8 cellular contexts compared by ENCODE assay signal in the genomic region with DNA sequence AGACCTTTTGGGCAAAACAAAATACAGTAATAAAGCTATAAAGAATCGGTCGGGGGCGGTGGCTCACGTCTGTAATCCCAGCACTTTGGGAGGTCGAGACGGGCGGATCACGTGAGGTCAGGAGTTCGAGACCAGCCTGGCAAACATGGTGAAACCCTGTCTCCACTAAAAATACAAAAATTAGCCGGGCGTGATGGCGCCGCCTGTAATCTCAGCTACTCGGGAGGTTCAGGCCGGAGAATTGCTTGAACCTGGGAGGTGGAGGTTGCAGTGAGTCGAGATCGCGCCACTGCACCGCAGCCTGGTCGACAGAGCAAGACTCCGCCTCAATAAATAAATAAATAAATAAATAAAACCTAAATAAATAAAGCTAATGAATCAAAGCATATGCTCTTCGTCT. TPM values are rescaled to one million over a fixed set of nuclear protein-coding genes. Genes with fewer than 3 reads are reported as not detected.
DNase-seq lines count a peak whose midpoint lies in the region; ATAC-seq and TF ChIP-seq lines count a peak whose summit lies in the region.
"Not testable (repeated sequence)": the region's sequence is repeated elsewhere in the genome, so short reads cannot be mapped to it uniquely, and the experiment has no call there.

No MANE protein-coding gene starts in this region.

- in situ Hi-C loops in astrocyte of the spinal cord (cut with HindIII; ENCODE audit: low sequenced_read_pairs), result not testable (repeated sequence)

- not testable (repeated sequence) for H3K36me3 ChIP-seq in CD4-positive, alpha-beta memory T cell (ENCODE audit: insufficient read depth, low read length); MG63; mesodermal cell (ENCODE audit: control insufficient read depth, insufficient read depth, low read length); tibial nerve

- not testable (repeated sequence) for DNase-seq in CD4-positive, alpha-beta memory T cell; MG63; WTC11 (ENCODE audit: low spot score); astrocyte of the spinal cord (ENCODE audit: low read depth, low spot score); foreskin fibroblast; progenitor cell of endocrine pancreas (ENCODE audit: low spot score, unreplicated experiment); tibial nerve (ENCODE audit: low spot score in 2 of 2)

- H3K9me3 ChIP-seq in CD4-positive, alpha-beta memory T cell (ENCODE audit: control insufficient read depth in 1 of 2, low read length in 2 of 2); MG63; mesodermal cell (ENCODE audit: control insufficient read depth, low read length); tibial nerve: not testable (repeated sequence)

- intact Hi-C loops in CD4-positive, alpha-beta memory T cell (cut with micrococcal nuclease), result not testable (repeated sequence)

- not testable (repeated sequence) for TF ChIP-seq POLR2A in tibial nerve (IDR thresholded peaks at IDR 0.05)

- TF ChIP-seq CTCF in WTC11 (IDR thresholded peaks at IDR 0.05); astrocyte of the spinal cord (IDR thresholded peaks at IDR 0.05; ENCODE audit: low read depth, low read length); foreskin fibroblast (IDR thresholded peaks at IDR 0.05; ENCODE audit: low read depth, low read length); progenitor cell of endocrine pancreas (IDR thresholded peaks at IDR 0.05; ENCODE audit: unreplicated experiment); tibial nerve (IDR thresholded peaks at IDR 0.05): not testable (repeated sequence)

- not testable (repeated sequence) for H3K27ac ChIP-seq in CD4-positive, alpha-beta memory T cell (ENCODE audit: low read depth, low read length)
- H3K27ac ChIP-seq in mesodermal cell (ENCODE audit: low read depth, low read length, severe bottlenecking), result peak overlapping the region; percentile 100
- peak overlapping the region in 3 of 4 donors; percentile 95 to 99 (median 98) for H3K27ac ChIP-seq in tibial nerve

- not testable (repeated sequence) for H3K4me3 ChIP-seq in CD4-positive, alpha-beta memory T cell (ENCODE audit: low read length in 2 of 2)
- H3K4me3 ChIP-seq in MG63 (peak overlapping the region; percentile 94), astrocyte of the spinal cord (ENCODE audit: low read depth, low read length) (peak overlapping the region; percentile 54), foreskin fibroblast (ENCODE audit: low read depth in 1 of 2, low read length in 2 of 2) (peak overlapping the region; percentile 75 to 89), mesodermal cell (ENCODE audit: extremely low read depth, insufficient read depth, low read length, poor library complexity, severe bottlenecking) (peak overlapping the region; percentile 87), tibial nerve (peak overlapping the region in 2 of 4 donors; percentile 59 to 98)

- ATAC-seq in WTC11, result not testable (repeated sequence)

- POLR2A ChIA-PET in CD4-positive, alpha-beta memory T cell (lab: Charles Lee; ENCODE audit: partially characterized antibody), result not testable (repeated sequence)
- POLR2A ChIA-PET in WTC11 (lab: Charles Lee), result interaction anchor here (1.0 kb wide), 1 partner anchor 22 kb away, joined by 3 read pairs; no protein-coding TSS in a partner anchor

- H3K27me3 Mint-ChIP-seq in CD4-positive, alpha-beta memory T cell; WTC11 (ENCODE audit: low read depth); progenitor cell of endocrine pancreas: not testable (repeated sequence)

- H3K27ac Mint-ChIP-seq in CD4-positive, alpha-beta memory T cell, result peak overlapping the region in 2 of 7 donors; percentile 90 to 91
- H3K27ac Mint-ChIP-seq in WTC11 (peak overlapping the region; percentile 84), progenitor cell of endocrine pancreas (peak overlapping the region; percentile 59)

- H3K4me1 ChIP-seq in CD4-positive, alpha-beta memory T cell (ENCODE audit: insufficient read depth, low read length), result peaks cover 20% of the 10 kb centered on the region
- H3K4me1 ChIP-seq in mesodermal cell (ENCODE audit: control insufficient read depth, insufficient read depth, low read length, poor library complexity, severe bottlenecking), result not testable (repeated sequence)
- H3K4me1 ChIP-seq in tibial nerve, result peaks cover 0 to 26% (median under 1%) of the 10 kb centered on the region in 4 donors

- CTCF ChIA-PET in CD4-positive, alpha-beta memory T cell (lab: Charles Lee; ENCODE audit: partially characterized antibody), result interaction anchor here (0.9 kb wide), 1 partner anchor 10 kb away, joined by 4 read pairs; no protein-coding TSS in a partner anchor
- CTCF ChIA-PET in WTC11 (lab: Charles Lee), result interaction anchor here (0.6 kb wide), 1 partner anchor 9 kb away, joined by 4 read pairs; no protein-coding TSS in a partner anchor

- not testable (repeated sequence) for H3K27me3 ChIP-seq in CD4-positive, alpha-beta memory T cell (ENCODE audit: insufficient read depth, low read length); MG63; tibial nerve

- not testable (repeated sequence) for TF ChIP-seq EP300 in tibial nerve (IDR thresholded peaks at IDR 0.05)

- peaks cover 0 to 17% of the 10 kb centered on the region in 2 donors for H3K36me3 Mint-ChIP-seq in CD4-positive, alpha-beta memory T cell
- H3K36me3 Mint-ChIP-seq in WTC11; progenitor cell of endocrine pancreas (ENCODE audit: insufficient read depth): not testable (repeated sequence)

- not testable (repeated sequence) for H3K9me3 Mint-ChIP-seq in CD4-positive, alpha-beta memory T cell; WTC11; progenitor cell of endocrine pancreas (ENCODE audit: low read depth)

- WGBS in mesodermal cell (ENCODE audit: insufficient coverage in 2 of 2), 2 experiments, result 79 to 88% methylated on average over 9 to 10 of the region's 22 CpGs
- 83 to 87% methylated on average over 22 of the region's 22 CpGs for WGBS in tibial nerve, 2 donors

- peak overlapping the region; percentile 62 to 99 (median 99) for H3K4me3 Mint-ChIP-seq in CD4-positive, alpha-beta memory T cell
- H3K4me3 Mint-ChIP-seq in WTC11 (peak overlapping the region; percentile 99), progenitor cell of endocrine pancreas (ENCODE audit: low read depth) (peak overlapping the region; percentile 100)

- H3K4me1 Mint-ChIP-seq in CD4-positive, alpha-beta memory T cell, result peaks cover 17 to 32% (median 18%) of the 10 kb centered on the region in 4 donors
- H3K4me1 Mint-ChIP-seq in WTC11, result peaks cover 30% of the 10 kb centered on the region
- H3K4me1 Mint-ChIP-seq in progenitor cell of endocrine pancreas (ENCODE audit: low read depth), result peaks cover 11% of the 10 kb centered on the region

TF ChIP-seq in WTC11, 78 proteins besides CTCF, POLR2A, EP300 and RAD21:
- peak; percentile 67; the same call in 1 of the 2 replicates for TF ChIP-seq ZNF121 (CRISPR knock-in tag; IDR thresholded peaks at IDR 0.05)

RNA-seq across cellular contexts. Expression of a gene that starts 1.7 kb away (rescaled TPM):
- total RNA-seq in CD4-positive, alpha-beta memory T cell, result 10 to 100 TPM; 18.8 to 20.8 TPM
- 1 to 10 TPM; 2.3 to 4.2 TPM for polyA plus RNA-seq in CD4-positive, alpha-beta memory T cell
- total RNA-seq in MG63 (2014; rRNA removed; shearing (Covaris generic); ENCODE audit: low replicate concordance), result 9.1 and 9.4 TPM in 2 replicates
- total RNA-seq in WTC11 (2021) (18.1 to 22.1 TPM (median 19.8 TPM) in 3 replicates), progenitor cell of endocrine pancreas (36.7 and 39.3 TPM in 2 replicates), tibial nerve (10 to 100 TPM; 37.8 to 53.3 (median 51.2) TPM)
- polyA plus RNA-seq in mesodermal cell (2013, experiment 1 of 2), result 43.2 TPM
- 35.9 TPM for polyA plus RNA-seq in mesodermal cell (2013, experiment 2 of 2)
